In genomic region chr2:138275881-138276280, GRCh38 we compare ENCODE assay signal across 13 cellular contexts.
DNase-seq lines count a peak whose midpoint lies in the region; ATAC-seq and TF ChIP-seq lines count a peak whose summit lies in the region.
"Had no signal": no experiment of that assay in that cellular context is flagged by ENCODE, and none has a peak within 500 bp of the region (broad histone marks: within the 10 kb centered on the region; RNA-seq: fewer than 3 reads in every experiment).

No MANE protein-coding gene starts in this region.

- no CpG with 5 or more reads among the region's 4 CpGs for WGBS in HUES64

- no peaks in the 10 kb centered on the region for H3K36me3 ChIP-seq in HUES64 (ENCODE audit: insufficient read depth, low read length)

- CTCF ChIA-PET in AG04450 (lab: Charles Lee): interaction anchor here (1.0 to 1.2 kb wide), 2 partner anchors 186 to 511 kb away, joined by 3 to 4 read pairs; no protein-coding TSS in a partner anchor

- no peak for TF ChIP-seq CTCF in AG04450 (IDR thresholded peaks at IDR 0.05; ENCODE audit: low read depth, low read length)

- H3K27me3 ChIP-seq in AG04450 (ENCODE audit: control insufficient read depth, insufficient read depth, low read length): no peaks in the 10 kb centered on the region
- H3K27me3 ChIP-seq in HUES64 (ENCODE audit: insufficient read depth, low read length): no peaks in the 10 kb centered on the region

- H3K4me1 ChIP-seq in HUES64 (ENCODE audit: insufficient read depth, low read length): peaks cover 45% of the 10 kb centered on the region

- H3K4me3 ChIP-seq in AG04450 (ENCODE audit: low read depth, low read length) (no peak overlapping the region), HUES64 (ENCODE audit: low read length) (no peak overlapping the region)

- H3K27ac ChIP-seq in AG04450 (ENCODE audit: low read depth, low read length) (no peak overlapping the region), HUES64 (ENCODE audit: low read depth, low read length) (peak overlapping the region; percentile 94)
- H3K27ac ChIP-seq: C4-2B had no signal

- ATAC-seq in SK-N-SH treated with all-trans-retinoic acid at 6 μM for 48 hours (peak; percentile 83), left colon (peak; percentile 77), HG02588 (IDR thresholded peaks at IDR 0.05; ENCODE audit: unreplicated experiment) (no peak), GM21529 (IDR thresholded peaks at IDR 0.05; ENCODE audit: unreplicated experiment) (no peak)
- ATAC-seq: activated CD4-positive, CD25-positive, alpha-beta regulatory T cell treated with anti-CD3 and anti-CD28 coated beads, Interleukin-2, amount 50 U/mL, for 24 hours had no signal

- intact Hi-C loops in left colon (cut with DNase I, micrococcal nuclease): no loop called here

- POLR2A ChIA-PET in AG04450 (lab: Yijun Ruan, JAX): no interaction called here

- DNase-seq in AG04450 (ENCODE audit: low read depth, low spot score): peak; percentile 30
- DNase-seq in left colon: no peak
- DNase-seq in amygdala (lab: John Stamatoyannopoulos, UW): no peak
- no peak for DNase-seq in stimulated activated CD4-positive, alpha-beta T cell treated with anti-CD3 and anti-CD28 coated beads, Interleukin-2, amount 100 ng/mL, for 48 hours
- DNase-seq: NCI-H1048; Right ventricle myocardium superior; stimulated activated CD4-positive, alpha-beta T cell treated with anti-CD3 and anti-CD28 coated beads, Interleukin-12 subunit alpha, Interleukin-12 subunit beta, amount 100 ng/mL, for 4 hours had no signal

- H3K9me3 ChIP-seq in AG04450 (ENCODE audit: control insufficient read depth, insufficient read depth, low read length) (no peaks in the 10 kb centered on the region; the same call in none of the 2 replicates), HUES64 (ENCODE audit: insufficient read depth, low read depth, low read length) (no peaks in the 10 kb centered on the region)

- no peak overlapping the region; the same call in 1 of the 2 replicates for H3K9ac ChIP-seq in HUES64 (ENCODE audit: low read depth, low read length)

TF ChIP-seq in SK-N-SH treated with all-trans-retinoic acid at 6 μM for 48 hours, 23 proteins besides CTCF, POLR2A, EP300 and RAD21:
- TF ChIP-seq ISL1 (CRISPR knock-in tag; IDR thresholded peaks at IDR 0.05): peak; percentile 55
- TF ChIP-seq OSR1 (CRISPR knock-in tag; IDR thresholded peaks at IDR 0.05): no peak
- 0 out of 2 replicates have a peak, but pooled peaks have one; percentile 29 for TF ChIP-seq ZC3H10 (CRISPR knock-in tag; IDR thresholded peaks at IDR 0.05)
- TF ChIP-seq BACH2 (CRISPR knock-in tag; IDR thresholded peaks at IDR 0.05; ENCODE audit: borderline replicate concordance): no peak
TF ChIP-seq in SK-N-SH treated with all-trans-retinoic acid at 6 μM for 48 hours: peak in this region for 2.

Comparison
In these comparisons a context has a peak if more than half of its experiments do, and no peak if none do; other contexts are left out.
1. ATAC-seq: peak in SK-N-SH treated with all-trans-retinoic acid at 6 μM for 48 hours (single experiment) and left colon (single experiment); none in HG02588 (single experiment) and GM21529 (single experiment).